10 cellular contexts compared by ENCODE assay signal in the genomic region with DNA sequence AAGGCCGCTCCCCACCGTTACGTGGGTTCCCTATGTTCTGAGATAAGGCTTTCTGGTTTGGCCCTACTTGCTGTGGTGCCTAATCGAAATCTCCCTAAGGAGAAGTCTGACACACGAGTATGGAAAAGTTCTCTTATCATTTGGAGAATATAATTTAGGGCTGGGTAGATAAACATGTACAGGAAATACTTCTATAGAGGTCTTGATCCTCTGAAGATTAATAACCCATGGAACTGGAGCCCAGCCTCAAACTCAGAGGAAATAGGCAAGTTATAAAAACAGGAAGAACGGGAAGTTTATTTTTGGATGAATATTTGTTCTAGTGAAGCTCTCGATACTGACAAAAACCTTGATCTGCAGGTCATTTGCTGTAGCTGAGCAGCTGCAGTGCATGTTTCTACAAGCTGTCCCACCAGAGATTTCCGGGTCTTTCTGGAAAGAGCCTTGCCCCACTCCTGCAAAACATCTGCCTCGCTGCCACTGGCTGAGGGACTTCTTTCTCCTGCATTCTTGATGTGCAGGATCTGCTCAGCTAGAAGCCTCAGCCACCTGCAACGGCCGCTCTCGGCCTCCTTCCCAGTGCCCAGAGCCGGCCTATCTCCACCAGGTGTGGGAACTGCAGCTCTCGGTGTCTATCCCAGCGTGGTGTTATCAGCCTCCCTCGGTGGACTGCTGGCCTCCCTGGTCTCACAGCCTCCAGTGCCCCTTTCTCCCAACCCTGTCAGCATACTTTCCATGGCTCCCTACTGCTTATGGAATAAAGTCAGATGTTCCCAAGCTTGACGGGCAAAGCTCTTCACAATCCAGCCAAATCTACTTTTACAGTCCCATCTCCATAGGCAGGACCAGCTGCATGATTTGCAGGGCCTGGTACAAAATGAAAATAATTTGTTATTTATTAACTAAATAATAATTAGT. TPM values are rescaled to one million over a fixed set of nuclear protein-coding genes. Genes with fewer than 3 reads are reported as not detected.
DNase-seq lines count a peak whose midpoint lies in the region; ATAC-seq and TF ChIP-seq lines count a peak whose summit lies in the region.
"Had no signal": no experiment of that assay in that cellular context is flagged by ENCODE, and none has a peak within 500 bp of the region (broad histone marks: within the 10 kb centered on the region; RNA-seq: fewer than 3 reads in every experiment).

No MANE protein-coding gene starts in this region.

- peak overlapping the region; percentile 30 for H3K18ac ChIP-seq in neuronal stem cell (ENCODE audit: low read length)

- H3K27ac ChIP-seq in ACC112 (ENCODE audit: low read depth, low read length), result peak overlapping the region; percentile 78
- H3K27ac ChIP-seq in PC-3 (ENCODE audit: low read length), result peak overlapping the region; percentile 94
- H3K27ac ChIP-seq in epithelial cell of prostate, result peak overlapping the region; percentile 95
- H3K27ac ChIP-seq in neuronal stem cell (replicated peaks; ENCODE audit: low read length), result no peak overlapping the region

- no peak overlapping the region for H3K4ac ChIP-seq in neuronal stem cell (ENCODE audit: low read length)

- 0 out of 2 replicates have a peak, but pooled peaks cover 7% of the 10 kb centered on the region for H4K20me1 ChIP-seq in PC-3 (ENCODE audit: low read length)

- H3K36me3 Mint-ChIP-seq in activated naive CD4-positive, alpha-beta T cell treated with anti-CD3 and anti-CD28 coated beads for 36 hours (ENCODE audit: low read depth), result no peaks in the 10 kb centered on the region
- H3K36me3 Mint-ChIP-seq: immature natural killer cell had no signal

- DNase-seq in PC-3 (peak; percentile 61), epithelial cell of prostate (ENCODE audit: low read depth, low spot score) (no peak), neuronal stem cell (ENCODE audit: low spot score) (no peak), NOMO-1 treated with dmso at 0.1 percent for 144 hours (lab: John Stamatoyannopoulos, UW; ENCODE audit: unreplicated experiment) (no peak)
- no peak for DNase-seq in activated naive CD4-positive, alpha-beta T cell treated with anti-CD3 and anti-CD28 coated beads for 36 hours
- no peak for DNase-seq in stimulated activated naive CD4-positive, alpha-beta T cell treated with Interleukin-2 at 50 U/mL for 16 hours (lab: John Stamatoyannopoulos, UW)

- CTCF ChIA-PET in PC-3 (lab: Charles Lee), result interaction anchor here (0.9 to 1.3 kb wide), 3 partner anchors 10 to 48 kb away, joined by 3 to 7 read pairs (median 4); no protein-coding TSS in a partner anchor
- CTCF ChIA-PET in activated naive CD4-positive, alpha-beta T cell treated with anti-CD3 and anti-CD28 coated beads for 36 hours (lab: Charles Lee), result interaction anchor here (0.7 to 1.6 kb wide), 8 partner anchors 9 to 128 kb away, joined by 3 to 6 read pairs (median 4); no protein-coding TSS in a partner anchor

- H3K9me3 Mint-ChIP-seq in activated naive CD4-positive, alpha-beta T cell treated with anti-CD3 and anti-CD28 coated beads for 36 hours, result no peaks in the 10 kb centered on the region
- H3K9me3 Mint-ChIP-seq: immature natural killer cell; T-helper 1 cell treated with Interleukin-12 subunit alpha and Interleukin-12 subunit beta and Interleukin-4 antibody, amounts not matched to agents 30 μg/mL and 1 μg/mL, for 36 hours had no signal

- H2BK120ac ChIP-seq in neuronal stem cell (ENCODE audit: low read depth, low read length), result no peak overlapping the region

- no peaks in the 10 kb centered on the region for H3K9me2 ChIP-seq in PC-3 (replicated peaks; ENCODE audit: low read length)

- H3K36me3 ChIP-seq in ACC112 (ENCODE audit: insufficient read depth, low read length), result no peaks in the 10 kb centered on the region
- H3K36me3 ChIP-seq in PC-3 (ENCODE audit: low read depth, low read length), result no peaks in the 10 kb centered on the region; the same call in 1 of the 2 replicates
- peaks cover 0 to 27% of the 10 kb centered on the region in 2 donors for H3K36me3 ChIP-seq in neuronal stem cell (replicated peaks in 1 of 2; ENCODE audit: control insufficient read depth in 2 of 2, insufficient read depth in 2 of 2, low read length in 2 of 2)

- no peak overlapping the region for H3K23ac ChIP-seq in neuronal stem cell (ENCODE audit: low read depth, low read length, poor library complexity)

- H3K4me3 ChIP-seq in ACC112 (ENCODE audit: low read depth, low read length) (peak overlapping the region; percentile 43; the same call in 1 of the 2 replicates), PC-3 (ENCODE audit: low read length) (peak overlapping the region; percentile 40; the same call in 1 of the 2 replicates), neuronal stem cell (ENCODE audit: low read length in 2 of 2) (no peak overlapping the region)

- H3K4me1 ChIP-seq in ACC112 (ENCODE audit: control insufficient read depth, insufficient read depth, low read length, unreplicated experiment) (peaks cover 64% of the 10 kb centered on the region), PC-3 (ENCODE audit: insufficient read depth, low read length) (peaks cover 69% of the 10 kb centered on the region), neuronal stem cell (ENCODE audit: control insufficient read depth in 2 of 2, insufficient read depth in 1 of 2, low read depth in 1 of 2, low read length in 2 of 2) (peaks cover 9 to 14% of the 10 kb centered on the region in 2 donors)

- H3K27ac Mint-ChIP-seq in activated naive CD4-positive, alpha-beta T cell treated with anti-CD3 and anti-CD28 coated beads for 36 hours, result no peak overlapping the region

- H2BK15ac ChIP-seq in neuronal stem cell (ENCODE audit: low read length), result no peak overlapping the region

- no TSS peak for BruUV-seq in PC-3 (replicated peaks; lab: Mats Ljungman, UMichigan)

- H2AFZ ChIP-seq in ACC112 (ENCODE audit: low read length, unreplicated experiment) (no peak overlapping the region), PC-3 (ENCODE audit: low read length) (no peak overlapping the region), neuronal stem cell (ENCODE audit: low read length) (no peak overlapping the region)

- no peak overlapping the region for H3K14ac ChIP-seq in neuronal stem cell (ENCODE audit: low read length)

- H2BK12ac ChIP-seq in neuronal stem cell (ENCODE audit: low read length), result no peak overlapping the region

- H3F3A ChIP-seq in PC-3 (ENCODE audit: low read length, unreplicated experiment), result peaks cover 10% of the 10 kb centered on the region

- H3K4me2 ChIP-seq in PC-3 (ENCODE audit: low read length) (peak overlapping the region; percentile 80), neuronal stem cell (ENCODE audit: insufficient read depth, low read length, poor library complexity, severe bottlenecking) (no peak overlapping the region)

- no peak overlapping the region for H4K8ac ChIP-seq in neuronal stem cell (ENCODE audit: low read depth, low read length)

- no CpG with 5 or more reads among the region's 17 CpGs for WGBS in neuronal stem cell (ENCODE audit: extremely low coverage in 2 of 2, insufficient read length in 2 of 2, insufficient replicate concordance in 1 of 2), 2 donors

- POLR2A ChIA-PET in PC-3 (lab: Charles Lee; ENCODE audit: unreplicated experiment), result interaction anchor here (0.6 to 1.8 kb wide), 2 partner anchors 16 to 56 kb away, joined by 8 to 9 read pairs; no protein-coding TSS in a partner anchor

- intact Hi-C loops in PC-3 (cut with micrococcal nuclease), result loop anchor here (1.0 to 5.0 kb wide), 7 partner anchors 13 to 169 kb away; no protein-coding TSS in a partner anchor
- intact Hi-C loops in activated naive CD4-positive, alpha-beta T cell treated with anti-CD3 and anti-CD28 coated beads for 36 hours (cut with micrococcal nuclease), result loop anchor here (1.0 kb wide), 3 partner anchors 18 to 83 kb away; no protein-coding TSS in a partner anchor

- ATAC-seq in PC-3, result peak; percentile 35
- no peak for ATAC-seq in GM18867 (IDR thresholded peaks at IDR 0.05; ENCODE audit: unreplicated experiment)

- peaks cover 25% of the 10 kb centered on the region for H3K4me1 Mint-ChIP-seq in activated naive CD4-positive, alpha-beta T cell treated with anti-CD3 and anti-CD28 coated beads for 36 hours (ENCODE audit: low read depth)

- H3K9ac ChIP-seq in PC-3 (ENCODE audit: low read length) (peak overlapping the region; percentile 67), neuronal stem cell (ENCODE audit: low read depth, low read length, poor library complexity) (no peak overlapping the region)

- TF ChIP-seq CTCF in PC-3 (conservative IDR thresholded peaks at IDR 0.05; ENCODE audit: low read depth, low read length), result no peak

- H4K91ac ChIP-seq in neuronal stem cell (ENCODE audit: low read depth, low read length, poor library complexity), result no peak overlapping the region

- H2AK5ac ChIP-seq in neuronal stem cell (ENCODE audit: low read depth, low read length), result no peak overlapping the region

- H3K4me3 Mint-ChIP-seq in activated naive CD4-positive, alpha-beta T cell treated with anti-CD3 and anti-CD28 coated beads for 36 hours, result no peak overlapping the region

- no peaks in the 10 kb centered on the region for H3K27me3 ChIP-seq in ACC112 (ENCODE audit: insufficient read depth, low read length)
- H3K27me3 ChIP-seq in PC-3 (ENCODE audit: low read length), result no peaks in the 10 kb centered on the region
- no peaks in the 10 kb centered on the region for H3K27me3 ChIP-seq in neuronal stem cell (ENCODE audit: control insufficient read depth in 3 of 3, insufficient read depth in 3 of 3, low read depth in 1 of 3, low read length in 3 of 3)

- H3K9me3 ChIP-seq in PC-3 (ENCODE audit: low read length) (no peaks in the 10 kb centered on the region), neuronal stem cell (replicated peaks in 1 of 2; ENCODE audit: control insufficient read depth in 2 of 2, insufficient read depth in 1 of 2, low read depth in 1 of 2, low read length in 2 of 2) (no peaks in the 10 kb centered on the region)

- no peak overlapping the region for H2BK5ac ChIP-seq in neuronal stem cell (ENCODE audit: low read length)

- no peaks in the 10 kb centered on the region for H3K27me3 Mint-ChIP-seq in activated naive CD4-positive, alpha-beta T cell treated with anti-CD3 and anti-CD28 coated beads for 36 hours (ENCODE audit: low read depth)

- peaks cover 9% of the 10 kb centered on the region for H3K79me1 ChIP-seq in neuronal stem cell (ENCODE audit: low read depth, low read length)

- H3K79me2 ChIP-seq in ACC112 (ENCODE audit: control insufficient read depth, insufficient read depth, low read length, unreplicated experiment), result peaks cover 56% of the 10 kb centered on the region
- H3K79me2 ChIP-seq in PC-3 (ENCODE audit: low read length), result peaks cover 87% of the 10 kb centered on the region

RNA-seq across cellular contexts. Expression of gene SPRED2, which starts 48.6 kb away (rescaled TPM):
- 16.2 and 18.1 TPM in 2 replicates for total RNA-seq in PC-3 (2014; rRNA removed)
- polyA plus RNA-seq in neuronal stem cell (2013, experiment 1 of 2), result 27.8 TPM
- 28.2 TPM for polyA plus RNA-seq in neuronal stem cell (2013, experiment 2 of 2)
- total RNA-seq in activated naive CD4-positive, alpha-beta T cell treated with anti-CD3 and anti-CD28 coated beads for 36 hours, result 10 to 100 TPM in 1 of 2 experiments, 1 to 10 TPM in 1; 8.0 to 11.4 TPM

Comparison
In these comparisons a context has a peak if more than half of its experiments do, and no peak if none do; other contexts are left out.
1. H3K4me3 ChIP-seq: peak in ACC112 (single experiment) and PC-3 (single experiment); none in neuronal stem cell (0 of 2).